1 cellular context compared by ENCODE assay signal in the genomic region with DNA sequence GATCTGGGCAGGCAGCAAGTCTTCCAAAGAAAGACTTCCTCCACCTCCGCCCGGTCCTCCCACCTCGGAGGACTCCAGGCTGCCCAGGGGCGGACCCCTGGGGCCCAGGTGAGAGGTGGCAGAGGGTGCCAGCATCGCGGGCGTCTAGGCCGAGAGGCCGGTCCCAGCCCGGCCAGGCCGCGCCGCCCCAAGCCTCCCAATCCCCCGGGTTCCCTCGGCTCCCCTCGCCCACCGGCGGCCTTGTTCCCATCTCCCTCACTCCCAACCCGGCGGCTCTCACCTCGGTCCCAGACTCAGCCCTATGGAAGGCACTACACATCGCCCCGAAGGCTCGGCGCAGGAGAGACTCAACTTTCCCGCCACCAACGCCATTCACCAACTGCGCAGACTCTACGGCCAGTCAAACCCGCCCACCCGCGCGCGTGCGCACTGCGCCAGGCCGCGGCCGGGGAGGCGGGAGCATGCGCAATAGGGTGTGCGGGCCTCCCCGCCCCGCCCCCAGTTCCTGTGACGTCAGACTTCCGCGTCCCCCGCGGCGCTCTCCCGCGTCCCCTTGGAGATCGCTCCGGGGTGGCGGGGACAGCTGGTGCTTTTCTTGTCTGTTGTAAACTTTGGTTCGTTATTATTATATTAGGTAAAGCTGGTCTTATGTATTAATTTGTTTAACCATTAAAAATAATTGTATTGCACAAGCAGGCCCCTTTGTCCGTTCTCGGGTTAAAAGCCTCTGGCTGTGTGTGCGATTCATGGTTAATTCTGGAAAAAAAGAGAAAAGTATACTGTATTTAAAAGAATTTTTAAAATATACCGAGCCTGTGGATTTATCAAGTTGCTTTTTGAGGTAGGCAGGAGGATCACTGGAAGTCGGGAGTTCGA.
TF ChIP-seq lines count a peak whose summit lies in the region.

Gene XRCC2 (minus strand): TSS at position 381 of the 876 bp plus-strand sequence. CDS start 62 bp downstream, at position 319.

TF ChIP-seq in K562, 482 proteins besides CTCF, POLR2A, EP300 and RAD21 (continued from another document and continues in another):
- TF ChIP-seq ZNF449 (CRISPR knock-in tag; IDR thresholded peaks at IDR 0.05) (no peak), IRF2 (CRISPR knock-in tag; IDR thresholded peaks at IDR 0.05) (no peak), FOXJ3 (CRISPR knock-in tag; IDR thresholded peaks at IDR 0.05) (no peak), ZKSCAN1 (IDR thresholded peaks at IDR 0.05; ENCODE audit: low read depth, low read length) (peak; percentile 73), NFRKB (IDR thresholded peaks at IDR 0.05; ENCODE audit: low read depth) (peak; percentile 26; the same call in 1 of the 2 replicates), ERF (CRISPR knock-in tag; IDR thresholded peaks at IDR 0.05) (peak; percentile 30; the same call in 1 of the 2 replicates), ELF4 (CRISPR knock-in tag; IDR thresholded peaks at IDR 0.05) (no peak), ZNF395 (CRISPR knock-in tag; IDR thresholded peaks at IDR 0.05) (peak; percentile 74), SMC3 (conservative IDR thresholded peaks at IDR 0.05; ENCODE audit: insufficient read depth, low read depth, low read length) (no peak), RFX1 (IDR thresholded peaks at IDR 0.05) (peak; percentile 85), GABPB2 (CRISPR knock-in tag; conservative IDR thresholded peaks at IDR 0.05) (no peak), ZC3H11A (IDR thresholded peaks at IDR 0.05; ENCODE audit: low read depth, low read length) (no peak), ZMIZ1 (IDR thresholded peaks at IDR 0.05; ENCODE audit: low read depth in 2 of 2, low read length in 2 of 2) (0 out of 4 replicates have a peak, but pooled peaks of 1 of the 2 experiments have one; percentile 40), KDM1A (IDR thresholded peaks at IDR 0.05) (no peak), KDM5B (IDR thresholded peaks at IDR 0.05; ENCODE audit: insufficient replicate concordance, low read depth, low read length) (peak; percentile 93), HDAC3 (IDR thresholded peaks at IDR 0.05; ENCODE audit: borderline replicate concordance, partially characterized antibody) (no peak), ZFX (CRISPR knock-in tag; IDR thresholded peaks at IDR 0.05) (peak; percentile 96), NCOA2 (IDR thresholded peaks at IDR 0.05; ENCODE audit: partially characterized antibody in 2 of 2) (no peak), TCFL5 (CRISPR knock-in tag; conservative IDR thresholded peaks at IDR 0.05) (no peak), ZZZ3 (IDR thresholded peaks at IDR 0.05) (peak; percentile 69; the same call in 1 of the 2 replicates), ZNF274 (IDR thresholded peaks at IDR 0.05; ENCODE audit: borderline replicate concordance, low read depth, low read length) (no peak), EWSR1 (IDR thresholded peaks at IDR 0.05; ENCODE audit: borderline replicate concordance, low read depth, partially characterized antibody) (no peak), ADNP (tag; IDR thresholded peaks at IDR 0.05) (no peak), MXI1 (IDR thresholded peaks at IDR 0.05; ENCODE audit: low read depth, low read length) (no peak; the same call in 1 of the 2 replicates), SNRNP70 (optimal IDR thresholded peaks at IDR 0.05; ENCODE audit: low read depth, low read length) (no peak), RBM15 (IDR thresholded peaks at IDR 0.05; ENCODE audit: insufficient read depth, low read length) (no peak), SMAD4 (CRISPR knock-in tag; conservative IDR thresholded peaks at IDR 0.05) (peak; percentile 38; the same call in 1 of the 2 replicates), KLF16 (IDR thresholded peaks at IDR 0.05) (no peak), TEAD4 (IDR thresholded peaks at IDR 0.05; ENCODE audit: low read length) (no peak; the same call in 1 of the 2 replicates), TEAD4 (CRISPR knock-in tag; IDR thresholded peaks at IDR 0.05; ENCODE audit: borderline replicate concordance) (no peak), MAZ (CRISPR knock-in tag; conservative IDR thresholded peaks at IDR 0.05 in 1 of 2, IDR thresholded peaks at IDR 0.05 in 1 of 2) (peak; percentile 95 to 99), SIRT6 (IDR thresholded peaks at IDR 0.05; ENCODE audit: low read depth, low read length) (no peak), ZKSCAN8 (CRISPR knock-in tag; IDR thresholded peaks at IDR 0.05) (no peak), ZNF551 (CRISPR knock-in tag; IDR thresholded peaks at IDR 0.05) (no peak), MTA1 (IDR thresholded peaks at IDR 0.05; ENCODE audit: borderline replicate concordance) (peak; percentile 98), HDAC8 (tag; IDR thresholded peaks at IDR 0.05) (peak; percentile 27), FOXP1 (CRISPR knock-in tag; IDR thresholded peaks at IDR 0.05) (peak; percentile 42; the same call in 1 of the 2 replicates), E2F3 (CRISPR knock-in tag; IDR thresholded peaks at IDR 0.05) (peak; percentile 96), SAFB2 (IDR thresholded peaks at IDR 0.05; ENCODE audit: borderline replicate concordance, low read depth, low read length, severe bottlenecking) (no peak), MAFK (IDR thresholded peaks at IDR 0.05; ENCODE audit: low read length) (no peak), SMARCA4 (IDR thresholded peaks at IDR 0.05) (no peak; the same call in 1 of the 2 replicates)
- TF ChIP-seq, protein P1, sequence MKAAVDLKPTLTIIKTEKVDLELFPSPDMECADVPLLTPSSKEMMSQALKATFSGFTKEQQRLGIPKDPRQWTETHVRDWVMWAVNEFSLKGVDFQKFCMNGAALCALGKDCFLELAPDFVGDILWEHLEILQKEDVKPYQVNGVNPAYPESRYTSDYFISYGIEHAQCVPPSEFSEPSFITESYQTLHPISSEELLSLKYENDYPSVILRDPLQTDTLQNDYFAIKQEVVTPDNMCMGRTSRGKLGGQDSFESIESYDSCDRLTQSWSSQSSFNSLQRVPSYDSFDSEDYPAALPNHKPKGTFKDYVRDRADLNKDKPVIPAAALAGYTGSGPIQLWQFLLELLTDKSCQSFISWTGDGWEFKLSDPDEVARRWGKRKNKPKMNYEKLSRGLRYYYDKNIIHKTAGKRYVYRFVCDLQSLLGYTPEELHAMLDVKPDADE (conservative IDR thresholded peaks at IDR 0.05; ENCODE audit: control insufficient read depth, low read depth, low read length): peak; percentile 85; the same call in 1 of the 2 replicates
- TF ChIP-seq, protein P2, sequence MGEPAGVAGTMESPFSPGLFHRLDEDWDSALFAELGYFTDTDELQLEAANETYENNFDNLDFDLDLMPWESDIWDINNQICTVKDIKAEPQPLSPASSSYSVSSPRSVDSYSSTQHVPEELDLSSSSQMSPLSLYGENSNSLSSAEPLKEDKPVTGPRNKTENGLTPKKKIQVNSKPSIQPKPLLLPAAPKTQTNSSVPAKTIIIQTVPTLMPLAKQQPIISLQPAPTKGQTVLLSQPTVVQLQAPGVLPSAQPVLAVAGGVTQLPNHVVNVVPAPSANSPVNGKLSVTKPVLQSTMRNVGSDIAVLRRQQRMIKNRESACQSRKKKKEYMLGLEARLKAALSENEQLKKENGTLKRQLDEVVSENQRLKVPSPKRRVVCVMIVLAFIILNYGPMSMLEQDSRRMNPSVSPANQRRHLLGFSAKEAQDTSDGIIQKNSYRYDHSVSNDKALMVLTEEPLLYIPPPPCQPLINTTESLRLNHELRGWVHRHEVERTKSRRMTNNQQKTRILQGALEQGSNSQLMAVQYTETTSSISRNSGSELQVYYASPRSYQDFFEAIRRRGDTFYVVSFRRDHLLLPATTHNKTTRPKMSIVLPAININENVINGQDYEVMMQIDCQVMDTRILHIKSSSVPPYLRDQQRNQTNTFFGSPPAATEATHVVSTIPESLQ (CRISPR knock-in tag; IDR thresholded peaks at IDR 0.05): 0 out of 2 replicates have a peak, but pooled peaks have one; percentile 88
- TF ChIP-seq, protein P3, sequence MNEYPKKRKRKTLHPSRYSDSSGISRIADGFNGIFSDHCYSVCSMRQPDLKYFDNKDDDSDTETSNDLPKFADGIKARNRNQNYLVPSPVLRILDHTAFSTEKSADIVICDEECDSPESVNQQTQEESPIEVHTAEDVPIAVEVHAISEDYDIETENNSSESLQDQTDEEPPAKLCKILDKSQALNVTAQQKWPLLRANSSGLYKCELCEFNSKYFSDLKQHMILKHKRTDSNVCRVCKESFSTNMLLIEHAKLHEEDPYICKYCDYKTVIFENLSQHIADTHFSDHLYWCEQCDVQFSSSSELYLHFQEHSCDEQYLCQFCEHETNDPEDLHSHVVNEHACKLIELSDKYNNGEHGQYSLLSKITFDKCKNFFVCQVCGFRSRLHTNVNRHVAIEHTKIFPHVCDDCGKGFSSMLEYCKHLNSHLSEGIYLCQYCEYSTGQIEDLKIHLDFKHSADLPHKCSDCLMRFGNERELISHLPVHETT (CRISPR knock-in tag; conservative IDR thresholded peaks at IDR 0.05 in 1 of 2, IDR thresholded peaks at IDR 0.05 in 1 of 2): peak in 1 of 2 experiments; percentile 82; a peak in 1 of 4 replicates
- TF ChIP-seq, protein P4, sequence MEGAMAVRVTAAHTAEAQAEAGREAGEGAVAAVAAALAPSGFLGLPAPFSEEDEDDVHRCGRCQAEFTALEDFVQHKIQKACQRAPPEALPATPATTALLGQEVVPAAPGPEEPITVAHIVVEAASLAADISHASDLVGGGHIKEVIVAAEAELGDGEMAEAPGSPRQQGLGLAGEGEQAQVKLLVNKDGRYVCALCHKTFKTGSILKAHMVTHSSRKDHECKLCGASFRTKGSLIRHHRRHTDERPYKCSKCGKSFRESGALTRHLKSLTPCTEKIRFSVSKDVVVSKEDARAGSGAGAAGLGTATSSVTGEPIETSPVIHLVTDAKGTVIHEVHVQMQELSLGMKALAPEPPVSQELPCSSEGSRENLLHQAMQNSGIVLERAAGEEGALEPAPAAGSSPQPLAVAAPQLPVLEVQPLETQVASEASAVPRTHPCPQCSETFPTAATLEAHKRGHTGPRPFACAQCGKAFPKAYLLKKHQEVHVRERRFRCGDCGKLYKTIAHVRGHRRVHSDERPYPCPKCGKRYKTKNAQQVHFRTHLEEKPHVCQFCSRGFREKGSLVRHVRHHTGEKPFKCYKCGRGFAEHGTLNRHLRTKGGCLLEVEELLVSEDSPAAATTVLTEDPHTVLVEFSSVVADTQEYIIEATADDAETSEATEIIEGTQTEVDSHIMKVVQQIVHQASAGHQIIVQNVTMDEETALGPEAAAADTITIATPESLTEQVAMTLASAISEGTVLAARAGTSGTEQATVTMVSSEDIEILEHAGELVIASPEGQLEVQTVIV (CRISPR knock-in tag; IDR thresholded peaks at IDR 0.05; ENCODE audit: borderline replicate concordance): no peak
- TF ChIP-seq, protein P5, sequence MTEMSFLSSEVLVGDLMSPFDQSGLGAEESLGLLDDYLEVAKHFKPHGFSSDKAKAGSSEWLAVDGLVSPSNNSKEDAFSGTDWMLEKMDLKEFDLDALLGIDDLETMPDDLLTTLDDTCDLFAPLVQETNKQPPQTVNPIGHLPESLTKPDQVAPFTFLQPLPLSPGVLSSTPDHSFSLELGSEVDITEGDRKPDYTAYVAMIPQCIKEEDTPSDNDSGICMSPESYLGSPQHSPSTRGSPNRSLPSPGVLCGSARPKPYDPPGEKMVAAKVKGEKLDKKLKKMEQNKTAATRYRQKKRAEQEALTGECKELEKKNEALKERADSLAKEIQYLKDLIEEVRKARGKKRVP (CRISPR knock-in tag; IDR thresholded peaks at IDR 0.05): no peak
